Comparison of ENCODE assay signal across 1 cellular context in the genomic region with DNA sequence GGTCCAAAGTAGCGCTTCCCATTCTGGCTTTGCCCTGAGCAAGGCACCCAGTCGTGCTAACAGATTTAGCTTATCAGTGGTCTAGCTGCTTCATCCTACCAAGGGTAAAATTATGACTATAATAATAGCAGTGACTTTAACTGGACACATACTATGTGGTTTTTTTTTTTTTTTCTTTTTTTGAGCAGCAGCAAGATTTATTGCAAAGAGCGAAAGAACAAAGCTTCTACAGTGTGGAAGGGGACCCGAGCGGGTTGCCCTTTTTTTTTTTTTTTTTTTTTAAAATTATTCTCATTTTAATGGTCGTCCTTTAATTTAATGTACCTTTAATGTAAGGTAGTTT.
TF ChIP-seq lines count a peak whose summit lies in the region.

No MANE protein-coding gene starts in this region.

TF ChIP-seq in K562, 482 proteins besides CTCF, POLR2A, EP300 and RAD21 (continued from another document and continues in another):
- TF ChIP-seq, protein P1, sequence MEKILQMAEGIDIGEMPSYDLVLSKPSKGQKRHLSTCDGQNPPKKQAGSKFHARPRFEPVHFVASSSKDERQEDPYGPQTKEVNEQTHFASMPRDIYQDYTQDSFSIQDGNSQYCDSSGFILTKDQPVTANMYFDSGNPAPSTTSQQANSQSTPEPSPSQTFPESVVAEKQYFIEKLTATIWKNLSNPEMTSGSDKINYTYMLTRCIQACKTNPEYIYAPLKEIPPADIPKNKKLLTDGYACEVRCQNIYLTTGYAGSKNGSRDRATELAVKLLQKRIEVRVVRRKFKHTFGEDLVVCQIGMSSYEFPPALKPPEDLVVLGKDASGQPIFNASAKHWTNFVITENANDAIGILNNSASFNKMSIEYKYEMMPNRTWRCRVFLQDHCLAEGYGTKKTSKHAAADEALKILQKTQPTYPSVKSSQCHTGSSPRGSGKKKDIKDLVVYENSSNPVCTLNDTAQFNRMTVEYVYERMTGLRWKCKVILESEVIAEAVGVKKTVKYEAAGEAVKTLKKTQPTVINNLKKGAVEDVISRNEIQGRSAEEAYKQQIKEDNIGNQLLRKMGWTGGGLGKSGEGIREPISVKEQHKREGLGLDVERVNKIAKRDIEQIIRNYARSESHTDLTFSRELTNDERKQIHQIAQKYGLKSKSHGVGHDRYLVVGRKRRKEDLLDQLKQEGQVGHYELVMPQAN (IDR thresholded peaks at IDR 0.05; ENCODE audit: borderline replicate concordance) = peak; percentile 0; the same call in 1 of the 2 replicates
- no peak for TF ChIP-seq ARNT (IDR thresholded peaks at IDR 0.05)
- peak; percentile 2 for TF ChIP-seq BRD9 (IDR thresholded peaks at IDR 0.05; ENCODE audit: low read depth, partially characterized antibody)
- TF ChIP-seq BMI1 (IDR thresholded peaks at IDR 0.05; ENCODE audit: low read length) = no peak
- no peak; the same call in 1 of the 2 replicates for TF ChIP-seq NFRKB (IDR thresholded peaks at IDR 0.05; ENCODE audit: low read depth)
- TF ChIP-seq ZNF695 (CRISPR knock-in tag; IDR thresholded peaks at IDR 0.05) = no peak
- TF ChIP-seq, protein P2, sequence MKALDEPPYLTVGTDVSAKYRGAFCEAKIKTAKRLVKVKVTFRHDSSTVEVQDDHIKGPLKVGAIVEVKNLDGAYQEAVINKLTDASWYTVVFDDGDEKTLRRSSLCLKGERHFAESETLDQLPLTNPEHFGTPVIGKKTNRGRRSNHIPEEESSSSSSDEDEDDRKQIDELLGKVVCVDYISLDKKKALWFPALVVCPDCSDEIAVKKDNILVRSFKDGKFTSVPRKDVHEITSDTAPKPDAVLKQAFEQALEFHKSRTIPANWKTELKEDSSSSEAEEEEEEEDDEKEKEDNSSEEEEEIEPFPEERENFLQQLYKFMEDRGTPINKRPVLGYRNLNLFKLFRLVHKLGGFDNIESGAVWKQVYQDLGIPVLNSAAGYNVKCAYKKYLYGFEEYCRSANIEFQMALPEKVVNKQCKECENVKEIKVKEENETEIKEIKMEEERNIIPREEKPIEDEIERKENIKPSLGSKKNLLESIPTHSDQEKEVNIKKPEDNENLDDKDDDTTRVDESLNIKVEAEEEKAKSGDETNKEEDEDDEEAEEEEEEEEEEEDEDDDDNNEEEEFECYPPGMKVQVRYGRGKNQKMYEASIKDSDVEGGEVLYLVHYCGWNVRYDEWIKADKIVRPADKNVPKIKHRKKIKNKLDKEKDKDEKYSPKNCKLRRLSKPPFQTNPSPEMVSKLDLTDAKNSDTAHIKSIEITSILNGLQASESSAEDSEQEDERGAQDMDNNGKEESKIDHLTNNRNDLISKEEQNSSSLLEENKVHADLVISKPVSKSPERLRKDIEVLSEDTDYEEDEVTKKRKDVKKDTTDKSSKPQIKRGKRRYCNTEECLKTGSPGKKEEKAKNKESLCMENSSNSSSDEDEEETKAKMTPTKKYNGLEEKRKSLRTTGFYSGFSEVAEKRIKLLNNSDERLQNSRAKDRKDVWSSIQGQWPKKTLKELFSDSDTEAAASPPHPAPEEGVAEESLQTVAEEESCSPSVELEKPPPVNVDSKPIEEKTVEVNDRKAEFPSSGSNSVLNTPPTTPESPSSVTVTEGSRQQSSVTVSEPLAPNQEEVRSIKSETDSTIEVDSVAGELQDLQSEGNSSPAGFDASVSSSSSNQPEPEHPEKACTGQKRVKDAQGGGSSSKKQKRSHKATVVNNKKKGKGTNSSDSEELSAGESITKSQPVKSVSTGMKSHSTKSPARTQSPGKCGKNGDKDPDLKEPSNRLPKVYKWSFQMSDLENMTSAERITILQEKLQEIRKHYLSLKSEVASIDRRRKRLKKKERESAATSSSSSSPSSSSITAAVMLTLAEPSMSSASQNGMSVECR (CRISPR knock-in tag; IDR thresholded peaks at IDR 0.05) = 0 out of 2 replicates have a peak, but pooled peaks have one; percentile 13
- TF ChIP-seq, protein P3, sequence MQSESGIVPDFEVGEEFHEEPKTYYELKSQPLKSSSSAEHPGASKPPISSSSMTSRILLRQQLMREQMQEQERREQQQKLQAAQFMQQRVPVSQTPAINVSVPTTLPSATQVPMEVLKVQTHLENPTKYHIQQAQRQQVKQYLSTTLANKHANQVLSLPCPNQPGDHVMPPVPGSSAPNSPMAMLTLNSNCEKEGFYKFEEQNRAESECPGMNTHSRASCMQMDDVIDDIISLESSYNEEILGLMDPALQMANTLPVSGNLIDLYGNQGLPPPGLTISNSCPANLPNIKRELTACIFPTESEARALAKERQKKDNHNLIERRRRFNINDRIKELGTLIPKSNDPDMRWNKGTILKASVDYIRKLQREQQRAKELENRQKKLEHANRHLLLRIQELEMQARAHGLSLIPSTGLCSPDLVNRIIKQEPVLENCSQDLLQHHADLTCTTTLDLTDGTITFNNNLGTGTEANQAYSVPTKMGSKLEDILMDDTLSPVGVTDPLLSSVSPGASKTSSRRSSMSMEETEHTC (IDR thresholded peaks at IDR 0.05) = no peak
- no peak for TF ChIP-seq CXXC5 (CRISPR knock-in tag; IDR thresholded peaks at IDR 0.05)
- TF ChIP-seq, protein P4, sequence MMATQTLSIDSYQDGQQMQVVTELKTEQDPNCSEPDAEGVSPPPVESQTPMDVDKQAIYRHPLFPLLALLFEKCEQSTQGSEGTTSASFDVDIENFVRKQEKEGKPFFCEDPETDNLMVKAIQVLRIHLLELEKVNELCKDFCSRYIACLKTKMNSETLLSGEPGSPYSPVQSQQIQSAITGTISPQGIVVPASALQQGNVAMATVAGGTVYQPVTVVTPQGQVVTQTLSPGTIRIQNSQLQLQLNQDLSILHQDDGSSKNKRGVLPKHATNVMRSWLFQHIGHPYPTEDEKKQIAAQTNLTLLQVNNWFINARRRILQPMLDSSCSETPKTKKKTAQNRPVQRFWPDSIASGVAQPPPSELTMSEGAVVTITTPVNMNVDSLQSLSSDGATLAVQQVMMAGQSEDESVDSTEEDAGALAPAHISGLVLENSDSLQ (IDR thresholded peaks at IDR 0.05) = 0 out of 2 replicates have a peak, but pooled peaks have one; percentile 4
- TF ChIP-seq ZNF384 (IDR thresholded peaks at IDR 0.05; ENCODE audit: low read depth, low read length) = peak; percentile 32; the same call in 1 of the 2 replicates
- no peak for TF ChIP-seq NR2C2 (CRISPR knock-in tag; IDR thresholded peaks at IDR 0.05)
- TF ChIP-seq NR2C2 (tag; IDR thresholded peaks at IDR 0.05) = peak; percentile 36; the same call in 1 of the 2 replicates
- TF ChIP-seq, protein P5, sequence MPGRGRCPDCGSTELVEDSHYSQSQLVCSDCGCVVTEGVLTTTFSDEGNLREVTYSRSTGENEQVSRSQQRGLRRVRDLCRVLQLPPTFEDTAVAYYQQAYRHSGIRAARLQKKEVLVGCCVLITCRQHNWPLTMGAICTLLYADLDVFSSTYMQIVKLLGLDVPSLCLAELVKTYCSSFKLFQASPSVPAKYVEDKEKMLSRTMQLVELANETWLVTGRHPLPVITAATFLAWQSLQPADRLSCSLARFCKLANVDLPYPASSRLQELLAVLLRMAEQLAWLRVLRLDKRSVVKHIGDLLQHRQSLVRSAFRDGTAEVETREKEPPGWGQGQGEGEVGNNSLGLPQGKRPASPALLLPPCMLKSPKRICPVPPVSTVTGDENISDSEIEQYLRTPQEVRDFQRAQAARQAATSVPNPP (IDR thresholded peaks at IDR 0.05; ENCODE audit: borderline replicate concordance, insufficient read depth, insufficient read length) = no peak
- no peak for TF ChIP-seq KLF6 (CRISPR knock-in tag; IDR thresholded peaks at IDR 0.05; ENCODE audit: borderline replicate concordance)
- 0 out of 2 replicates have a peak, but pooled peaks have one; percentile 4 for TF ChIP-seq EP400 (IDR thresholded peaks at IDR 0.05)
- TF ChIP-seq SMARCB1 (IDR thresholded peaks at IDR 0.05; ENCODE audit: insufficient read length, low read depth) = no peak
- no peak for TF ChIP-seq CREBBP (IDR thresholded peaks at IDR 0.05; ENCODE audit: low read depth, low read length)
- TF ChIP-seq ZKSCAN8 (CRISPR knock-in tag; IDR thresholded peaks at IDR 0.05) = no peak
- TF ChIP-seq ZBTB17 (CRISPR knock-in tag; IDR thresholded peaks at IDR 0.05) = 0 out of 2 replicates have a peak, but pooled peaks have one; percentile 11
- TF ChIP-seq, protein P6, sequence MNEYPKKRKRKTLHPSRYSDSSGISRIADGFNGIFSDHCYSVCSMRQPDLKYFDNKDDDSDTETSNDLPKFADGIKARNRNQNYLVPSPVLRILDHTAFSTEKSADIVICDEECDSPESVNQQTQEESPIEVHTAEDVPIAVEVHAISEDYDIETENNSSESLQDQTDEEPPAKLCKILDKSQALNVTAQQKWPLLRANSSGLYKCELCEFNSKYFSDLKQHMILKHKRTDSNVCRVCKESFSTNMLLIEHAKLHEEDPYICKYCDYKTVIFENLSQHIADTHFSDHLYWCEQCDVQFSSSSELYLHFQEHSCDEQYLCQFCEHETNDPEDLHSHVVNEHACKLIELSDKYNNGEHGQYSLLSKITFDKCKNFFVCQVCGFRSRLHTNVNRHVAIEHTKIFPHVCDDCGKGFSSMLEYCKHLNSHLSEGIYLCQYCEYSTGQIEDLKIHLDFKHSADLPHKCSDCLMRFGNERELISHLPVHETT (CRISPR knock-in tag; conservative IDR thresholded peaks at IDR 0.05 in 1 of 2, IDR thresholded peaks at IDR 0.05 in 1 of 2) = peak in 1 of 2 experiments; percentile 46; a peak in 1 of 4 replicates
- no peak for TF ChIP-seq ATF1 (CRISPR knock-in tag; IDR thresholded peaks at IDR 0.05)
- TF ChIP-seq ATF1 (tag; IDR thresholded peaks at IDR 0.05) = 0 out of 2 replicates have a peak, but pooled peaks have one; percentile 6
- TF ChIP-seq, protein P7, sequence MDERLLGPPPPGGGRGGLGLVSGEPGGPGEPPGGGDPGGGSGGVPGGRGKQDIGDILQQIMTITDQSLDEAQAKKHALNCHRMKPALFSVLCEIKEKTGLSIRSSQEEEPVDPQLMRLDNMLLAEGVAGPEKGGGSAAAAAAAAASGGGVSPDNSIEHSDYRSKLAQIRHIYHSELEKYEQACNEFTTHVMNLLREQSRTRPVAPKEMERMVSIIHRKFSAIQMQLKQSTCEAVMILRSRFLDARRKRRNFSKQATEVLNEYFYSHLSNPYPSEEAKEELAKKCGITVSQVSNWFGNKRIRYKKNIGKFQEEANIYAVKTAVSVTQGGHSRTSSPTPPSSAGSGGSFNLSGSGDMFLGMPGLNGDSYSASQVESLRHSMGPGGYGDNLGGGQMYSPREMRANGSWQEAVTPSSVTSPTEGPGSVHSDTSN (CRISPR knock-in tag; IDR thresholded peaks at IDR 0.05; ENCODE audit: low read depth) = no peak
- TF ChIP-seq, protein P7 (tag; conservative IDR thresholded peaks at IDR 0.05; ENCODE audit: low read depth) = peak; percentile 59; the same call in 1 of the 2 replicates
- TF ChIP-seq PPARD (CRISPR knock-in tag; IDR thresholded peaks at IDR 0.05) = no peak
- no peak for TF ChIP-seq ZFX (CRISPR knock-in tag; IDR thresholded peaks at IDR 0.05)
- TF ChIP-seq, protein P8, sequence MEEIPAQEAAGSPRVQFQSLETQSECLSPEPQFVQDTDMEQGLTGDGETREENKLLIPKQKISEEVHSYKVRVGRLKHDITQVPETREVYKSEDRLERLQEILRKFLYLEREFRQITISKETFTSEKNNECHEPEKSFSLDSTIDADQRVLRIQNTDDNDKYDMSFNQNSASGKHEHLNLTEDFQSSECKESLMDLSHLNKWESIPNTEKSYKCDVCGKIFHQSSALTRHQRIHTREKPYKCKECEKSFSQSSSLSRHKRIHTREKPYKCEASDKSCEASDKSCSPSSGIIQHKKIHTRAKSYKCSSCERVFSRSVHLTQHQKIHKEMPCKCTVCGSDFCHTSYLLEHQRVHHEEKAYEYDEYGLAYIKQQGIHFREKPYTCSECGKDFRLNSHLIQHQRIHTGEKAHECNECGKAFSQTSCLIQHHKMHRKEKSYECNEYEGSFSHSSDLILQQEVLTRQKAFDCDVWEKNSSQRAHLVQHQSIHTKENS (CRISPR knock-in tag; IDR thresholded peaks at IDR 0.05) = no peak
- TF ChIP-seq FOSL1 (tag; conservative IDR thresholded peaks at IDR 0.05) = no peak
- TF ChIP-seq TARDBP (IDR thresholded peaks at IDR 0.05) = no peak
- no peak for TF ChIP-seq MBD2 (IDR thresholded peaks at IDR 0.05; ENCODE audit: borderline replicate concordance, low read depth)
- no peak for TF ChIP-seq FOXM1 (IDR thresholded peaks at IDR 0.05; ENCODE audit: low read depth)
- peak; percentile 56; the same call in 1 of the 2 replicates for TF ChIP-seq FOXM1 (CRISPR knock-in tag; IDR thresholded peaks at IDR 0.05; ENCODE audit: low read depth)
- TF ChIP-seq, protein P9, sequence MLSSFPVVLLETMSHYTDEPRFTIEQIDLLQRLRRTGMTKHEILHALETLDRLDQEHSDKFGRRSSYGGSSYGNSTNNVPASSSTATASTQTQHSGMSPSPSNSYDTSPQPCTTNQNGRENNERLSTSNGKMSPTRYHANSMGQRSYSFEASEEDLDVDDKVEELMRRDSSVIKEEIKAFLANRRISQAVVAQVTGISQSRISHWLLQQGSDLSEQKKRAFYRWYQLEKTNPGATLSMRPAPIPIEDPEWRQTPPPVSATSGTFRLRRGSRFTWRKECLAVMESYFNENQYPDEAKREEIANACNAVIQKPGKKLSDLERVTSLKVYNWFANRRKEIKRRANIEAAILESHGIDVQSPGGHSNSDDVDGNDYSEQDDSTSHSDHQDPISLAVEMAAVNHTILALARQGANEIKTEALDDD (IDR thresholded peaks at IDR 0.05) = peak; percentile 5; the same call in 1 of the 2 replicates
- TF ChIP-seq ERF (CRISPR knock-in tag; IDR thresholded peaks at IDR 0.05) = no peak
